In the genomic region with DNA sequence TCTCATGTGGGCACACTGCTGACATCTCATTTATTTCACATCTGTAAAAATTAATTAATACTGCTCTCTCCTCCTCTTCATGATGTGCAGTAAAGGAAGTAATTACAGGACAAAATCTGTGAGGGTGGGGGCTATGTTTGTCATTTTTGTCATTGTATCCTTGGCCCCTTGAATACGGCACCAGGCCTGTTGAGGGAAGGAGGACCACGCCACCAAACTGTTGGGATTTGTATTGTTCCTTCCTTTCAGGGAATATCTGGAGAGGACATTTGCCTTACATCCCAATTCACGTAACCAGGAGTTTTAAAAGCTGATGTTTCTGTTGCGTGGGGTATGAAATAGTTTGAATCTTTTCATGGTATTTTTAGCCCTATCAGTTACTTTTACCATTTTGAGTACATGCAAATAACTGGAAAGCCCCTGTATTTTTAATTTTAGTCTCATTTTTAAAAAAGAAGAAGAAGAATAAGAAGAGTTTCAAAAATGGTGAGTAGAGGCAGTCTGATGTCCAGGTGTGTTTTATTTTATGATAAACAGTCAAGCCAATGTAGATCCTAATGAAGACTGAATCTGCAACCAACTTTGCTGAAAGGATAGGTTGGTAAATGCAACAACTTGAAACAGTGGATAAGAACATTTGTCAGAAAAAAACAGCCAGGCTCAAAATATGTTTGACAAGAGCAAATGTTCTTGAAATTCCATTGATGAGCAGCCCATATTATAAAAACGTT, we compare ENCODE assay signal across 11 cellular contexts. TPM values are rescaled to one million over a fixed set of nuclear protein-coding genes. Genes with fewer than 3 reads are reported as not detected.
DNase-seq lines count a peak whose midpoint lies in the region; ATAC-seq, FAIRE-seq and TF ChIP-seq lines count a peak whose summit lies in the region.
"Had no signal": no experiment of that assay in that cellular context is flagged by ENCODE, and none has a peak within 500 bp of the region (broad histone marks: within the 10 kb centered on the region; RNA-seq: fewer than 3 reads in every experiment).

No MANE protein-coding gene starts in this region.

- peak; percentile 34 for ATAC-seq in GM21423 (IDR thresholded peaks at IDR 0.05; ENCODE audit: unreplicated experiment)
- ATAC-seq in HG03432 (IDR thresholded peaks at IDR 0.05; ENCODE audit: unreplicated experiment): peak; percentile 47
- no peak for ATAC-seq in sciatic nerve

- H3K79me1 ChIP-seq in neuronal stem cell (ENCODE audit: low read depth, low read length): no peaks in the 10 kb centered on the region

- H2BK120ac ChIP-seq in neuronal stem cell (ENCODE audit: low read depth, low read length): no peak overlapping the region

- peak; percentile 82 for FAIRE-seq in GM12892 (lab: Jason Lieb, UNC)

- DNase-seq in GM12892 (ENCODE audit: insufficient read length) (no peak), germinal center (ENCODE audit: low spot score) (peak; percentile 37), neuronal stem cell (ENCODE audit: low spot score) (no peak), sciatic nerve (ENCODE audit: low spot score) (no peak), dermis blood vessel endothelial cell (no peak), posterior cingulate gyrus (no peak)
- DNase-seq: DND-41, Kasumi-1, T-helper 1 cell had no signal

- no peaks in the 10 kb centered on the region for H3K9me3 ChIP-seq in neuronal stem cell (replicated peaks in 1 of 2; ENCODE audit: control insufficient read depth in 2 of 2, insufficient read depth in 1 of 2, low read depth in 1 of 2, low read length in 2 of 2)

- no peak; the same call in 1 of the 2 replicates for TF ChIP-seq POLR2A in GM12892 (IDR thresholded peaks at IDR 0.05; ENCODE audit: low read depth, low read length)

- H4K91ac ChIP-seq in neuronal stem cell (ENCODE audit: low read depth, low read length, poor library complexity): no peak overlapping the region

- no peak overlapping the region for H2BK5ac ChIP-seq in neuronal stem cell (ENCODE audit: low read length)

- H3K27me3 ChIP-seq in neuronal stem cell (ENCODE audit: control insufficient read depth in 3 of 3, insufficient read depth in 3 of 3, low read depth in 1 of 3, low read length in 3 of 3): peaks cover 0 to 3% (median 0%) of the 10 kb centered on the region in 3 experiments

- no peak overlapping the region for H2AK5ac ChIP-seq in neuronal stem cell (ENCODE audit: low read depth, low read length)

- H3K23ac ChIP-seq in neuronal stem cell (ENCODE audit: low read depth, low read length, poor library complexity): no peak overlapping the region

- no peak overlapping the region for H3K4me2 ChIP-seq in neuronal stem cell (ENCODE audit: insufficient read depth, low read length, poor library complexity, severe bottlenecking)

- WGBS in neuronal stem cell (ENCODE audit: extremely low coverage in 2 of 2, insufficient read length in 2 of 2, insufficient replicate concordance in 1 of 2), 2 donors: no CpG with 5 or more reads among the region's 5 CpGs

- H2BK12ac ChIP-seq in neuronal stem cell (ENCODE audit: low read length): no peak overlapping the region

- H3K27ac ChIP-seq in neuronal stem cell (replicated peaks; ENCODE audit: low read length): no peak overlapping the region

- H2AFZ ChIP-seq in neuronal stem cell (ENCODE audit: low read length): no peak overlapping the region

- intact Hi-C loops in sciatic nerve (cut with DNase I) (no loop called here), posterior cingulate gyrus (cut with DNase I) (no loop called here)

- no peak overlapping the region for H3K18ac ChIP-seq in neuronal stem cell (ENCODE audit: low read length)

- H2BK15ac ChIP-seq in neuronal stem cell (ENCODE audit: low read length): no peak overlapping the region

- no peak overlapping the region for H3K14ac ChIP-seq in neuronal stem cell (ENCODE audit: low read length)

- H3K4me3 ChIP-seq in neuronal stem cell (ENCODE audit: low read length in 2 of 2): no peak overlapping the region

- H3K36me3 ChIP-seq in neuronal stem cell (replicated peaks in 1 of 2; ENCODE audit: control insufficient read depth in 2 of 2, insufficient read depth in 2 of 2, low read length in 2 of 2): no peaks in the 10 kb centered on the region

- H3K4ac ChIP-seq in neuronal stem cell (ENCODE audit: low read length): no peak overlapping the region

- no peaks in the 10 kb centered on the region for H3K4me1 ChIP-seq in neuronal stem cell (ENCODE audit: control insufficient read depth in 2 of 2, insufficient read depth in 1 of 2, low read depth in 1 of 2, low read length in 2 of 2)

- no peak overlapping the region for H4K8ac ChIP-seq in neuronal stem cell (ENCODE audit: low read depth, low read length)

- no peak overlapping the region for H3K9ac ChIP-seq in neuronal stem cell (ENCODE audit: low read depth, low read length, poor library complexity)

RNA-seq across cellular contexts. Expression of a gene that starts 54.3 kb away (rescaled TPM):
- polyA plus RNA-seq in GM12892 (2012; ENCODE audit: missing spikeins): 158 TPM
- polyA plus RNA-seq in neuronal stem cell (2013, experiment 1 of 2): 0.01 TPM
- polyA plus RNA-seq in neuronal stem cell (2013, experiment 2 of 2): not detected
- total RNA-seq in sciatic nerve (16.0 TPM), dermis blood vessel endothelial cell (202 and 255 TPM in 2 replicates)

Comparison
In these comparisons a context has a peak if more than half of its experiments do, and no peak if none do; other contexts are left out.
1. RNA of a gene that starts 54.3 kb away (total RNA-seq): 202 to 255 TPM in dermis blood vessel endothelial cell; 16.0 TPM in sciatic nerve (single experiment); every median in the first group is over 10 times any median in the second.